Comparison of ENCODE assay signal across 22 cellular contexts in genomic region chr5:114176356-114176755, GRCh38.
DNase-seq lines count a peak whose midpoint lies in the region; ATAC-seq, FAIRE-seq and TF ChIP-seq lines count a peak whose summit lies in the region.
"Had no signal": no experiment of that assay in that cellular context is flagged by ENCODE, and none has a peak within 500 bp of the region (broad histone marks: within the 10 kb centered on the region; RNA-seq: fewer than 3 reads in every experiment).

No MANE protein-coding gene starts in this region.

- TF ChIP-seq POLR2A in GM12892 (IDR thresholded peaks at IDR 0.05; ENCODE audit: low read depth, low read length), result no peak

- no peaks in the 10 kb centered on the region for H3K36me3 Mint-ChIP-seq in activated naive CD4-positive, alpha-beta T cell treated with anti-CD3 and anti-CD28 coated beads, Interleukin-2, amount 50 U/mL, for 72 hours
- H3K36me3 Mint-ChIP-seq: brain, memory B cell, T-cell had no signal

- ATAC-seq in activated naive CD4-positive, alpha-beta T cell treated with anti-CD3 and anti-CD28 coated beads, Interleukin-2, amount 50 U/mL, for 72 hours, result no peak
- no peak for ATAC-seq in HG03175 (IDR thresholded peaks at IDR 0.05; ENCODE audit: unreplicated experiment)
- ATAC-seq: natural killer cell treated with Interleukin-12 subunit alpha and Interleukin-12 subunit beta and Interleukin-15 and Interleukin-18, amount 100 ng/mL, for 72 hours; T-cell had no signal

- TF ChIP-seq CTCF in fibroblast of the aortic adventitia (IDR thresholded peaks at IDR 0.05; ENCODE audit: insufficient read depth, low read length) (no peak), retinal pigment epithelial cell (conservative IDR thresholded peaks at IDR 0.05; ENCODE audit: low read depth, low read length) (no peak)

- no peak overlapping the region for H3K4me3 ChIP-seq in fibroblast of the aortic adventitia (ENCODE audit: low read depth, low read length)
- no peak overlapping the region for H3K4me3 ChIP-seq in retinal pigment epithelial cell (ENCODE audit: low read length)
- H3K4me3 ChIP-seq: dorsolateral prefrontal cortex, hepatocyte, Peyer's patch, suprapubic skin had no signal

- peaks cover 9 to 14% of the 10 kb centered on the region in 2 donors for H3K9me3 Mint-ChIP-seq in activated naive CD4-positive, alpha-beta T cell treated with anti-CD3 and anti-CD28 coated beads, Interleukin-2, amount 50 U/mL, for 72 hours

- DNase-seq in HCEC 1CT (peak; percentile 66), amniotic epithelial cell (ENCODE audit: low read depth) (peak; percentile 86), fibroblast of the aortic adventitia (ENCODE audit: low read depth) (peak; percentile 17), retinal pigment epithelial cell (ENCODE audit: low read depth) (peak; percentile 19), NCI-H2227 (lab: John Stamatoyannopoulos, UW; ENCODE audit: unreplicated experiment) (no peak), GM12892 (ENCODE audit: insufficient read length) (no peak)
- DNase-seq in activated naive CD4-positive, alpha-beta T cell treated with anti-CD3 and anti-CD28 coated beads, Interleukin-2, amount 50 U/mL, for 72 hours (ENCODE audit: low spot score in 2 of 2), result no peak
- DNase-seq: activated CD4-positive, alpha-beta T cell treated with anti-CD3 and anti-CD28 coated beads, Interleukin-2, amount 50 U/mL, for 4 hours; activated naive CD4-positive, alpha-beta T cell; activated T-cell treated with anti-CD3 and anti-CD28 coated beads for 4 hours; dorsolateral prefrontal cortex; islet precursor cell; NCI-H1417 treated with DMSO at 0.1 percent for 48 hours; Peyer's patch; T-cell had no signal

- no peak overlapping the region for H3K27ac Mint-ChIP-seq in activated naive CD4-positive, alpha-beta T cell treated with anti-CD3 and anti-CD28 coated beads, Interleukin-2, amount 50 U/mL, for 72 hours
- H3K27ac Mint-ChIP-seq: B cell; brain; memory B cell; natural killer cell treated with Interleukin-12 subunit alpha and Interleukin-12 subunit beta and Interleukin-15 and Interleukin-18, amount 100 ng/mL, for 72 hours; T-cell had no signal

- FAIRE-seq in GM12892 (lab: Jason Lieb, UNC), result no peak

Comparison
In these comparisons a context has a peak if more than half of its experiments do, and no peak if none do; other contexts are left out.
1. DNase-seq: peak in HCEC 1CT (single experiment), amniotic epithelial cell (single experiment), fibroblast of the aortic adventitia (single experiment) and retinal pigment epithelial cell (single experiment); none in activated naive CD4-positive, alpha-beta T cell treated with anti-CD3 and anti-CD28 coated beads, Interleukin-2, amount 50 U/mL, for 72 hours (0 of 2), NCI-H2227 (single experiment) and GM12892 (single experiment).